25 cellular contexts compared by ENCODE assay signal in genomic region chr1:172386046-172386445, GRCh38. TPM values are rescaled to one million over a fixed set of nuclear protein-coding genes. Genes with fewer than 3 reads are reported as not detected.
DNase-seq lines count a peak whose midpoint lies in the region; ATAC-seq, FAIRE-seq and TF ChIP-seq lines count a peak whose summit lies in the region.
"Had no signal": no experiment of that assay in that cellular context is flagged by ENCODE, and none has a peak within 500 bp of the region (broad histone marks: within the 10 kb centered on the region; RNA-seq: fewer than 3 reads in every experiment).

No MANE protein-coding gene starts in this region.

- intact Hi-C loops in Panc1 (cut with micrococcal nuclease; ENCODE audit: unreplicated experiment) (no loop called here), body of pancreas (cut with DNase I) (no loop called here)

- H3K9me3 Mint-ChIP-seq in mesothelial cell of epicardium = no peaks in the 10 kb centered on the region
- no peaks in the 10 kb centered on the region for H3K9me3 Mint-ChIP-seq in osteocyte (ENCODE audit: unreplicated experiment)
- no peaks in the 10 kb centered on the region for H3K9me3 Mint-ChIP-seq in neural progenitor cell
- H3K9me3 Mint-ChIP-seq: CD4-positive, CD25-positive, alpha-beta regulatory T cell; CD8-positive, alpha-beta T cell; GM23338; H9; HFFc6 had no signal

- in situ Hi-C loops in Panc1 (cut with HindIII; ENCODE audit: low pct_unique_long_range_greater_than_20kb, low sequenced_read_pairs) = no loop called here

- TF ChIP-seq CTCF in Panc1 (IDR thresholded peaks at IDR 0.05) (no peak), mesothelial cell of epicardium (IDR thresholded peaks at IDR 0.05; ENCODE audit: unreplicated experiment) (no peak), osteocyte (IDR thresholded peaks at IDR 0.05) (no peak), body of pancreas (IDR thresholded peaks at IDR 0.05) (no peak), neural progenitor cell (IDR thresholded peaks at IDR 0.05) (no peak)

- CTCF ChIA-PET in Panc1 (lab: Charles Lee) = no interaction called here

- POLR2A ChIA-PET in Panc1 (lab: Charles Lee) = no interaction called here

- H4K20me1 ChIP-seq in neural progenitor cell (ENCODE audit: low read depth) = no peaks in the 10 kb centered on the region
- H4K20me1 ChIP-seq: BLaER1 had no signal

- 93 to 94% methylated on average over 2 of the region's 2 CpGs for WGBS in body of pancreas, 2 donors

- peak overlapping the region; percentile 81 for H3K27ac Mint-ChIP-seq in mesothelial cell of epicardium
- H3K27ac Mint-ChIP-seq in osteocyte (ENCODE audit: unreplicated experiment) = peak overlapping the region; percentile 68
- H3K27ac Mint-ChIP-seq in neural progenitor cell = no peak overlapping the region
- H3K27ac Mint-ChIP-seq: CD4-positive, CD25-positive, alpha-beta regulatory T cell; CD8-positive, alpha-beta T cell; GM23338; HFFc6 had no signal

- H3K4me1 Mint-ChIP-seq in mesothelial cell of epicardium (peaks cover 80% of the 10 kb centered on the region), osteocyte (ENCODE audit: unreplicated experiment) (peaks cover 74% of the 10 kb centered on the region), neural progenitor cell (peaks cover 43% of the 10 kb centered on the region)

- no peak overlapping the region for H3K4me3 Mint-ChIP-seq in mesothelial cell of epicardium
- H3K4me3 Mint-ChIP-seq in osteocyte (ENCODE audit: unreplicated experiment) = no peak overlapping the region
- H3K4me3 Mint-ChIP-seq in neural progenitor cell = no peak overlapping the region
- H3K4me3 Mint-ChIP-seq: CD4-positive, CD25-positive, alpha-beta regulatory T cell; CD8-positive, alpha-beta T cell; GM23338; H9; HFFc6 had no signal

- FAIRE-seq in A204.1 (lab: Jason Lieb, UNC) = peak; percentile 43
- FAIRE-seq: GM12892, GM19239 had no signal

- no peak overlapping the region for H3K4me3 ChIP-seq in Panc1 (ENCODE audit: low read depth in 2 of 2, low read length in 2 of 2)
- H3K4me3 ChIP-seq in body of pancreas = no peak overlapping the region
- H3K4me3 ChIP-seq in neural progenitor cell = no peak overlapping the region
- H3K4me3 ChIP-seq: A549, BLaER1, GM23338 had no signal

- H3K27me3 ChIP-seq in Panc1 (ENCODE audit: control insufficient read depth, insufficient read depth, low read length) = no peaks in the 10 kb centered on the region
- H3K27me3 ChIP-seq in body of pancreas = no peaks in the 10 kb centered on the region
- no peaks in the 10 kb centered on the region for H3K27me3 ChIP-seq in neural progenitor cell
- H3K27me3 ChIP-seq: BLaER1 had no signal

- no peak for ATAC-seq in Panc1
- no peak for ATAC-seq in body of pancreas
- ATAC-seq in GM21619 (IDR thresholded peaks at IDR 0.05; ENCODE audit: unreplicated experiment) = no peak
- no peak for ATAC-seq in GM18867 (IDR thresholded peaks at IDR 0.05; ENCODE audit: unreplicated experiment)
- ATAC-seq: A549; CD8-positive, alpha-beta T cell; GM23338; HCT116 had no signal

- H3K27ac ChIP-seq in Panc1 (ENCODE audit: low read length) = peak overlapping the region; percentile 88; the same call in 1 of the 2 replicates
- H3K27ac ChIP-seq in body of pancreas = no peak overlapping the region
- H3K27ac ChIP-seq in neural progenitor cell = no peak overlapping the region
- H3K27ac ChIP-seq: 22Rv1, A549, BLaER1, C4-2B had no signal

- H3K4me1 ChIP-seq in Panc1 (ENCODE audit: control insufficient read depth, insufficient read depth, low read length) (peaks cover 24% of the 10 kb centered on the region), body of pancreas (no peaks in the 10 kb centered on the region), neural progenitor cell (peaks cover 11% of the 10 kb centered on the region)

- BruUV-seq in Panc1 (replicated peaks; lab: Mats Ljungman, UMichigan) = no TSS peak

- no peak overlapping the region for H3K4me2 ChIP-seq in neural progenitor cell
- H3K4me2 ChIP-seq: A549, BLaER1, GM23338 had no signal

- H3K9ac ChIP-seq in neural progenitor cell = no peak overlapping the region
- H3K9ac ChIP-seq: BLaER1 had no signal

- H3K36me3 ChIP-seq in Panc1 (ENCODE audit: control insufficient read depth, insufficient read depth, low read length) (no peaks in the 10 kb centered on the region), body of pancreas (replicated peaks in 1 of 2; ENCODE audit: insufficient read depth in 1 of 2, low read depth in 2 of 2) (no peaks in the 10 kb centered on the region), neural progenitor cell (no peaks in the 10 kb centered on the region)
- H3K36me3 ChIP-seq: BLaER1 had no signal

- no peaks in the 10 kb centered on the region for H3K79me2 ChIP-seq in neural progenitor cell (ENCODE audit: low read depth)

- H3K27me3 Mint-ChIP-seq in mesothelial cell of epicardium (ENCODE audit: low read depth) = no peaks in the 10 kb centered on the region
- H3K27me3 Mint-ChIP-seq in osteocyte (ENCODE audit: unreplicated experiment) = no peaks in the 10 kb centered on the region
- peaks cover 5% of the 10 kb centered on the region for H3K27me3 Mint-ChIP-seq in neural progenitor cell (ENCODE audit: insufficient read depth, low read depth)

- DNase-seq in Panc1 (ENCODE audit: low read depth, low spot score) = no peak
- no peak for DNase-seq in mesothelial cell of epicardium (ENCODE audit: low spot score in 2 of 2, unreplicated experiment in 2 of 2)
- DNase-seq in osteocyte (ENCODE audit: extremely low spot score, unreplicated experiment) = no peak
- DNase-seq in body of pancreas = no peak
- DNase-seq in neural progenitor cell (ENCODE audit: low spot score) = no peak
- DNase-seq: ACHN; Caco-2; CD4-positive, CD25-positive, alpha-beta regulatory T cell; CD8-positive, alpha-beta T cell; DMS153; DND-41; H9; HFFc6 had no signal

- H3F3A ChIP-seq in neural progenitor cell (ENCODE audit: low read depth) = no peaks in the 10 kb centered on the region

- peaks cover 3% of the 10 kb centered on the region for H3K36me3 Mint-ChIP-seq in mesothelial cell of epicardium
- H3K36me3 Mint-ChIP-seq in osteocyte (ENCODE audit: unreplicated experiment) = peaks cover 2% of the 10 kb centered on the region
- H3K36me3 Mint-ChIP-seq in neural progenitor cell = no peaks in the 10 kb centered on the region
- H3K36me3 Mint-ChIP-seq: CD8-positive, alpha-beta T cell had no signal

- TF ChIP-seq POLR2A in body of pancreas (IDR thresholded peaks at IDR 0.05) = no peak

- H3K9me3 ChIP-seq in Panc1 (ENCODE audit: control insufficient read depth, insufficient read depth, low read depth, low read length) (no peaks in the 10 kb centered on the region), body of pancreas (no peaks in the 10 kb centered on the region), neural progenitor cell (ENCODE audit: low read depth) (no peaks in the 10 kb centered on the region)
- H3K9me3 ChIP-seq: A549, Caco-2 had no signal

- no peak overlapping the region for H2AFZ ChIP-seq in neural progenitor cell (replicated peaks)
- H2AFZ ChIP-seq: GM23338 had no signal

RNA-seq across cellular contexts. Expression of gene C1orf105, which starts 34.4 kb away (rescaled TPM):
- total RNA-seq in Panc1 (2021; ENCODE audit: unreplicated experiment) (not detected), mesothelial cell of epicardium (0.57 to 0.95 TPM in 2 of 3 replicates, not detected in the other), osteocyte (not detected in 2 replicates), body of pancreas (not detected), neural progenitor cell (ENCODE audit: low replicate concordance) (0.34 TPM in 1 of 2 replicates, not detected in the other)
- polyA plus RNA-seq in Panc1 (2012; ENCODE audit: insufficient read length) = not detected
- total RNA-seq: CD4-positive, CD25-positive, alpha-beta regulatory T cell; CD8-positive, alpha-beta T cell; GM23338; H4; H9; HFFc6 had no signal
- polyA plus RNA-seq: CD4-positive, CD25-positive, alpha-beta regulatory T cell; GM23338 had no signal

RNA-seq across cellular contexts. Expression of gene PIGC, which starts 57.8 kb away (rescaled TPM):
- total RNA-seq in Panc1 (2021; ENCODE audit: unreplicated experiment) (23.6 TPM), mesothelial cell of epicardium (31.9 to 33.9 TPM (median 33.3 TPM) in 3 replicates), osteocyte (30.5 and 31.7 TPM in 2 replicates), body of pancreas (10 to 100 TPM; 16.5 to 18.4 TPM), neural progenitor cell (ENCODE audit: low replicate concordance) (35.4 and 39.4 TPM in 2 replicates)
- polyA plus RNA-seq in Panc1 (2012; ENCODE audit: insufficient read length) = 22.0 TPM
